Comparison of ENCODE assay signal across 17 cellular contexts in genomic region chr4:70801265-70801809, GRCh38. TPM values are rescaled to one million over a fixed set of nuclear protein-coding genes. Genes with fewer than 3 reads are reported as not detected.
DNase-seq lines count a peak whose midpoint lies in the region; ATAC-seq and TF ChIP-seq lines count a peak whose summit lies in the region.
"Had no signal": no experiment of that assay in that cellular context is flagged by ENCODE, and none has a peak within 500 bp of the region (broad histone marks: within the 10 kb centered on the region; RNA-seq: fewer than 3 reads in every experiment).

No MANE protein-coding gene starts in this region.

- TF ChIP-seq POLR2A in prostate gland (IDR thresholded peaks at IDR 0.05) (no peak), vagina (IDR thresholded peaks at IDR 0.05) (no peak)

- H3K27me3 ChIP-seq in prostate gland (replicated peaks; ENCODE audit: insufficient read depth): no peaks in the 10 kb centered on the region
- no peaks in the 10 kb centered on the region for H3K27me3 ChIP-seq in vagina
- H3K27me3 ChIP-seq: ascending aorta, SJCRH30 had no signal

- no peaks in the 10 kb centered on the region for H3K27me3 Mint-ChIP-seq in memory B cell
- H3K27me3 Mint-ChIP-seq: type B pancreatic cell had no signal

- H3K9me3 ChIP-seq in prostate gland: no peaks in the 10 kb centered on the region
- no peaks in the 10 kb centered on the region for H3K9me3 ChIP-seq in vagina
- H3K9me3 ChIP-seq: ascending aorta, SJCRH30 had no signal

- H3K4me1 ChIP-seq in prostate gland (replicated peaks): no peaks in the 10 kb centered on the region
- no peaks in the 10 kb centered on the region for H3K4me1 ChIP-seq in vagina
- H3K4me1 ChIP-seq: ascending aorta, SJCRH30 had no signal

- peaks cover 15% of the 10 kb centered on the region for H3K36me3 Mint-ChIP-seq in memory B cell

- H3K4me1 Mint-ChIP-seq in memory B cell: no peaks in the 10 kb centered on the region

- TF ChIP-seq CTCF in prostate gland (IDR thresholded peaks at IDR 0.05) (no peak), vagina (IDR thresholded peaks at IDR 0.05) (no peak)

- H3K27ac ChIP-seq in prostate gland (no peak overlapping the region), vagina (no peak overlapping the region)
- H3K27ac ChIP-seq: ascending aorta, KMS-11, SJCRH30 had no signal

- H3K36me3 ChIP-seq in prostate gland (no peaks in the 10 kb centered on the region), vagina (peaks cover 0 to 9% of the 10 kb centered on the region in 2 donors)

- intact Hi-C loops in prostate gland (cut with DNase I): no loop called here
- intact Hi-C loops in vagina (cut with DNase I): no loop called here

- 79% methylated on average over 1 of the region's 1 CpG for WGBS in prostate gland

- peak overlapping the region; percentile 46 for H3K27ac Mint-ChIP-seq in memory B cell
- H3K27ac Mint-ChIP-seq: type B pancreatic cell had no signal

- no peak for DNase-seq in activated CD4-positive, CD25-positive, alpha-beta regulatory T cell treated with anti-CD3 and anti-CD28 coated beads, Interleukin-2, amount 50 U/mL, for 72 hours
- DNase-seq in memory B cell (ENCODE audit: low spot score in 2 of 2) (no peak), prostate gland (ENCODE audit: low spot score) (no peak), vagina (ENCODE audit: extremely low spot score in 2 of 2) (no peak)
- DNase-seq: 8988T; effector memory CD4-positive, alpha-beta T cell; hippocampal formation; mesendoderm; NCI-H2227 treated with DMSO at 0.1 percent for 48 hours; SJCRH30 had no signal

- H3K9me3 Mint-ChIP-seq in memory B cell: no peaks in the 10 kb centered on the region
- H3K9me3 Mint-ChIP-seq: type B pancreatic cell had no signal

- no peak overlapping the region for H3K4me3 Mint-ChIP-seq in memory B cell
- H3K4me3 Mint-ChIP-seq: type B pancreatic cell had no signal

- H3K4me3 ChIP-seq in prostate gland (no peak overlapping the region), vagina (no peak overlapping the region)
- H3K4me3 ChIP-seq: ascending aorta, SJCRH30 had no signal

- ATAC-seq in activated CD4-positive, CD25-positive, alpha-beta regulatory T cell treated with anti-CD3 and anti-CD28 coated beads, Interleukin-2, amount 50 U/mL, for 24 hours: peak; percentile 28 to 55
- ATAC-seq in GM21390 (IDR thresholded peaks at IDR 0.05; ENCODE audit: unreplicated experiment) (peak; percentile 76), HG03378 (IDR thresholded peaks at IDR 0.05; ENCODE audit: unreplicated experiment) (peak; percentile 63), memory B cell (ENCODE audit: low read depth) (no peak), GM19397 (IDR thresholded peaks at IDR 0.05; ENCODE audit: unreplicated experiment) (no peak)

RNA-seq across cellular contexts. Expression of gene GRSF1, which starts 38.4 kb away (rescaled TPM):
- total RNA-seq in prostate gland: 10 to 100 TPM; 56.6 to 58.3 TPM
- 35.1 TPM for total RNA-seq in vagina

Comparison
In these comparisons a context has a peak if more than half of its experiments do, and no peak if none do; other contexts are left out.
1. ATAC-seq: peak in activated CD4-positive, CD25-positive, alpha-beta regulatory T cell treated with anti-CD3 and anti-CD28 coated beads, Interleukin-2, amount 50 U/mL, for 24 hours (2 of 2), GM21390 (single experiment) and HG03378 (single experiment); none in memory B cell (single experiment) and GM19397 (single experiment).